22 cellular contexts compared by ENCODE assay signal in the genomic region with DNA sequence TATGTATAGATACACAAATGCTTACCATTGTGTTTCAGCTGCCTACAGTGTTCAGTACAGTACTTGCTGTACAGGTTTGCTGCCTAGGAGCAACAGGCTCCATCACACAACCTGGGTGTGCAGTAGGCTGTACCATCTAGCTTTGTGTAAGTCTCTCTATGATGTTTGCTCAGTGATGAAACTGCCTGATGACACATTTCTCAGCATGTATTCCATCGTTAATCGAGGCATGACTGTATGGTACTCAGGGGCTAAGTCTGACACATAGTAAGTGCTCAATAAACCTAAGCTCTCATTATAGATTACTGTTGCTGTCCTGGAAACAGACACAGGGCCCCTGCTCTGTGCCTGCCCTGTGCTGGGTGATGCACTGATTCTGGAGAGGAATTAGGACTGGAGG. TPM values are rescaled to one million over a fixed set of nuclear protein-coding genes. Genes with fewer than 3 reads are reported as not detected.
DNase-seq lines count a peak whose midpoint lies in the region; ATAC-seq and TF ChIP-seq lines count a peak whose summit lies in the region.
"Had no signal": no experiment of that assay in that cellular context is flagged by ENCODE, and none has a peak within 500 bp of the region (broad histone marks: within the 10 kb centered on the region; RNA-seq: fewer than 3 reads in every experiment).

No MANE protein-coding gene starts in this region.

- no TSS peak for BruUV-seq in PC-3 (replicated peaks; lab: Mats Ljungman, UMichigan)

- H4K20me1 ChIP-seq in PC-3 (ENCODE audit: low read length), result no peaks in the 10 kb centered on the region

- CTCF ChIA-PET in PC-3 (lab: Charles Lee), result no interaction called here
- CTCF ChIA-PET in CD4-positive, alpha-beta T cell (lab: Charles Lee), result no interaction called here

- TF ChIP-seq CTCF in GM12864 (IDR thresholded peaks at IDR 0.05; ENCODE audit: low read depth, low read length, missing control alignments) (no peak), PC-3 (conservative IDR thresholded peaks at IDR 0.05; ENCODE audit: low read depth, low read length) (no peak), adrenal gland (IDR thresholded peaks at IDR 0.05) (no peak)
- no peak for TF ChIP-seq CTCF in CD4-positive, alpha-beta T cell (IDR thresholded peaks at IDR 0.05)

- 79 to 94% (median 82%) methylated on average over 2 of the region's 2 CpGs; no CpG with 5 or more reads in 1 of the 4 donors for WGBS in adrenal gland, 4 donors

- H3K9me3 Mint-ChIP-seq in CD4-positive, alpha-beta T cell, result no peaks in the 10 kb centered on the region
- H3K9me3 Mint-ChIP-seq: mesothelial cell of epicardium; natural killer cell treated with Interleukin-12 subunit alpha and Interleukin-12 subunit beta and Interleukin-15 and Interleukin-18, amount 100 ng/mL, for 72 hours; stimulated activated naive B cell treated with anti-CD40 and anti-IgM and Interleukin-4, amounts not matched to agents 10 μg/mL and 1 μg/mL and 100 μg/mL, for 72 hours had no signal

- POLR2A ChIA-PET in PC-3 (lab: Charles Lee; ENCODE audit: unreplicated experiment), result no interaction called here
- POLR2A ChIA-PET in CD4-positive, alpha-beta T cell (lab: Charles Lee), result no interaction called here

- H2AFZ ChIP-seq in PC-3 (ENCODE audit: low read length), result no peak overlapping the region

- H3K36me3 ChIP-seq in PC-3 (ENCODE audit: low read depth, low read length) (no peaks in the 10 kb centered on the region), adrenal gland (replicated peaks in 1 of 2) (no peaks in the 10 kb centered on the region)

- intact Hi-C loops in PC-3 (cut with micrococcal nuclease), result no loop called here
- intact Hi-C loops in adrenal gland (cut with DNase I), result no loop called here
- intact Hi-C loops in CD4-positive, alpha-beta T cell (cut with DNase I, micrococcal nuclease), result no loop called here

- H3K9me3 ChIP-seq in PC-3 (ENCODE audit: low read length), result no peaks in the 10 kb centered on the region
- no peaks in the 10 kb centered on the region for H3K9me3 ChIP-seq in adrenal gland (replicated peaks in 1 of 3)
- no peaks in the 10 kb centered on the region for H3K9me3 ChIP-seq in CD4-positive, alpha-beta T cell (ENCODE audit: control insufficient read depth, low read length)
- H3K9me3 ChIP-seq: testis had no signal

- H3F3A ChIP-seq in PC-3 (ENCODE audit: low read length, unreplicated experiment), result no peaks in the 10 kb centered on the region

- H3K4me3 ChIP-seq in GM12864 (ENCODE audit: low read depth, low read length) (no peak overlapping the region), PC-3 (ENCODE audit: low read length) (no peak overlapping the region), adrenal gland (no peak overlapping the region)
- H3K4me3 ChIP-seq: testis had no signal

- DNase-seq in A172 (ENCODE audit: low spot score) (peak; percentile 37), GM12864 (ENCODE audit: low read depth) (peak; percentile 4), PC-3 (peak; percentile 77), epithelial cell of prostate (ENCODE audit: low read depth, low spot score) (peak; percentile 74), NCI-H1105 (lab: John Stamatoyannopoulos, UW) (no peak), adrenal gland (no peak), NCI-H446 treated with DMSO at 0.1 percent for 48 hours (lab: John Stamatoyannopoulos, UW) (no peak)
- DNase-seq in CD4-positive, alpha-beta T cell, result no peak
- DNase-seq: activated CD4-positive, alpha-beta T cell treated with anti-CD3 and anti-CD28 coated beads, Interleukin-2, amount 50 U/mL, for 48 hours; activated effector memory CD4-positive, alpha-beta T cell treated with anti-CD3 and anti-CD28 coated beads, Interleukin-2, amount 50 U/mL, for 16 hours; DMS153; MM.1S; NCI-H1436 treated with DMSO at 0.1 percent for 48 hours; NCI-H2171; NCI-H748 treated with DMSO at 0.1 percent for 48 hours; stimulated activated CD4-positive, alpha-beta T cell treated with anti-CD3 and anti-CD28 coated beads, Interleukin-2, amount 100 ng/mL, for 24 hours; stimulated activated naive B cell treated with anti-CD40 and anti-IgM and Interleukin-4, amounts not matched to agents 10 μg/mL and 1 μg/mL and 100 μg/mL, for 72 hours; T-helper 2 cell; testis had no signal

- H3K36me3 Mint-ChIP-seq in CD4-positive, alpha-beta T cell (ENCODE audit: low read depth), result no peaks in the 10 kb centered on the region
- H3K36me3 Mint-ChIP-seq: mesothelial cell of epicardium; natural killer cell treated with Interleukin-12 subunit alpha and Interleukin-12 subunit beta and Interleukin-15 and Interleukin-18, amount 100 ng/mL, for 72 hours; stimulated activated naive B cell treated with anti-CD40 and anti-IgM and Interleukin-4, amounts not matched to agents 10 μg/mL and 1 μg/mL and 100 μg/mL, for 72 hours had no signal

- H3K27ac ChIP-seq in PC-3 (ENCODE audit: low read length) (no peak overlapping the region), epithelial cell of prostate (no peak overlapping the region), adrenal gland (no peak overlapping the region)
- H3K27ac ChIP-seq in CD4-positive, alpha-beta T cell (ENCODE audit: low read depth, low read length), result no peak overlapping the region
- H3K27ac ChIP-seq: testis had no signal

- H3K27ac Mint-ChIP-seq in CD4-positive, alpha-beta T cell, result no peak overlapping the region
- H3K27ac Mint-ChIP-seq: mesothelial cell of epicardium; natural killer cell treated with Interleukin-12 subunit alpha and Interleukin-12 subunit beta and Interleukin-15 and Interleukin-18, amount 100 ng/mL, for 72 hours; stimulated activated naive B cell treated with anti-CD40 and anti-IgM and Interleukin-4, amounts not matched to agents 10 μg/mL and 1 μg/mL and 100 μg/mL, for 72 hours had no signal

- TF ChIP-seq POLR2A in adrenal gland (IDR thresholded peaks at IDR 0.05), result no peak

- peak; percentile 77 for ATAC-seq in PC-3
- ATAC-seq in CD4-positive, alpha-beta T cell (ENCODE audit: poor library complexity), result no peak
- ATAC-seq: left lobe of liver; natural killer cell treated with Interleukin-12 subunit alpha and Interleukin-12 subunit beta and Interleukin-15 and Interleukin-18, amount 100 ng/mL, for 72 hours; stimulated activated naive B cell treated with anti-CD40 and anti-IgM and Interleukin-4, amounts not matched to agents 10 μg/mL and 1 μg/mL and 100 μg/mL, for 72 hours had no signal

- no peaks in the 10 kb centered on the region for H3K4me1 ChIP-seq in PC-3 (ENCODE audit: insufficient read depth, low read length)
- no peaks in the 10 kb centered on the region for H3K4me1 ChIP-seq in adrenal gland (replicated peaks in 1 of 2)
- H3K4me1 ChIP-seq: testis had no signal

- no peaks in the 10 kb centered on the region for H3K9me2 ChIP-seq in PC-3 (replicated peaks; ENCODE audit: low read length)

- H3K27me3 Mint-ChIP-seq in CD4-positive, alpha-beta T cell, result no peaks in the 10 kb centered on the region

- H3K4me2 ChIP-seq in PC-3 (ENCODE audit: low read length), result no peak overlapping the region

- no peak overlapping the region for H3K9ac ChIP-seq in PC-3 (ENCODE audit: low read length)

- H3K27me3 ChIP-seq in PC-3 (ENCODE audit: low read length), result no peaks in the 10 kb centered on the region
- H3K27me3 ChIP-seq in adrenal gland, result no peaks in the 10 kb centered on the region
- no peaks in the 10 kb centered on the region for H3K27me3 ChIP-seq in CD4-positive, alpha-beta T cell (ENCODE audit: control insufficient read depth, insufficient read depth, low read length)
- H3K27me3 ChIP-seq: testis had no signal

- H3K79me2 ChIP-seq in PC-3 (ENCODE audit: low read length), result no peaks in the 10 kb centered on the region

- H3K4me3 Mint-ChIP-seq in CD4-positive, alpha-beta T cell, result no peak overlapping the region
- H3K4me3 Mint-ChIP-seq: mesothelial cell of epicardium; natural killer cell treated with Interleukin-12 subunit alpha and Interleukin-12 subunit beta and Interleukin-15 and Interleukin-18, amount 100 ng/mL, for 72 hours; stimulated activated naive B cell treated with anti-CD40 and anti-IgM and Interleukin-4, amounts not matched to agents 10 μg/mL and 1 μg/mL and 100 μg/mL, for 72 hours had no signal

- no peaks in the 10 kb centered on the region for H3K4me1 Mint-ChIP-seq in CD4-positive, alpha-beta T cell (ENCODE audit: low read depth)

RNA-seq across cellular contexts. Expression of gene KCNJ12, which starts 18.1 kb away (rescaled TPM):
- 0.03 and 0.05 TPM in 2 replicates for total RNA-seq in A172 (2014; rRNA removed; shearing (Covaris generic))
- total RNA-seq in PC-3 (2014; rRNA removed) (10.0 and 11.1 TPM in 2 replicates), adrenal gland (1 to 10 TPM in 4 of 8 donors, under 1 TPM in 4; 0.39 to 3.9 (median 1.4) TPM)
- polyA plus RNA-seq in adrenal gland, result 1 to 10 TPM in 1 of 3 donors, under 1 TPM in 2; 0.47 to 1.6 (median 0.77) TPM
- total RNA-seq in CD4-positive, alpha-beta T cell, result under 1 TPM in 1 of 2 experiments, not detected in 1; 0.11 TPM
- total RNA-seq: natural killer cell treated with Interleukin-12 subunit alpha and Interleukin-12 subunit beta and Interleukin-15 and Interleukin-18, amount 100 ng/mL, for 72 hours had no signal

Comparison
In these comparisons a context has a peak if more than half of its experiments do, and no peak if none do; other contexts are left out.
1. DNase-seq: peak in A172 (single experiment), GM12864 (single experiment), PC-3 (single experiment) and epithelial cell of prostate (single experiment); none in NCI-H1105 (single experiment), adrenal gland (0 of 7), CD4-positive, alpha-beta T cell (0 of 10) and NCI-H446 treated with DMSO at 0.1 percent for 48 hours (single experiment).